8 cellular contexts compared by ENCODE assay signal in genomic region chr22:20079745-20080444, GRCh38. TPM values are rescaled to one million over a fixed set of nuclear protein-coding genes. Genes with fewer than 3 reads are reported as not detected.
DNase-seq lines count a peak whose midpoint lies in the region; ATAC-seq, FAIRE-seq and TF ChIP-seq lines count a peak whose summit lies in the region.

DGCR8 (plus strand) TSS chr22:20080241; CDS start chr22:20085964, 5,723 bp downstream.

- H3K27ac Mint-ChIP-seq in T-helper 1 cell treated with Interleukin-12 subunit alpha and Interleukin-12 subunit beta and Interleukin-4 antibody, amounts not matched to agents 30 μg/mL and 1 μg/mL, for 36 hours = peak within 1 kb of the TSS; percentile 79
- peak within 1 kb of the TSS; percentile 98 for H3K27ac Mint-ChIP-seq in progenitor cell of endocrine pancreas

- H3K27me3 Mint-ChIP-seq in T-helper 1 cell treated with Interleukin-12 subunit alpha and Interleukin-12 subunit beta and Interleukin-4 antibody, amounts not matched to agents 30 μg/mL and 1 μg/mL, for 36 hours (ENCODE audit: low read depth) = no peaks in the 10 kb centered on the region
- H3K27me3 Mint-ChIP-seq in progenitor cell of endocrine pancreas = no peaks in the 10 kb centered on the region

- DNase-seq in GM12892 (ENCODE audit: insufficient read length) (peak; percentile 98), NCI-H146 (lab: John Stamatoyannopoulos, UW) (peak; percentile 92), left ventricle myocardium superior (peak; percentile 97), progenitor cell of endocrine pancreas (ENCODE audit: low spot score, unreplicated experiment) (peak; percentile 84), uterus (peak; percentile 90 to 94)

- H3K9me3 ChIP-seq in uterus = no peaks in the 10 kb centered on the region

- H3K27ac ChIP-seq in angular gyrus (ENCODE audit: low read depth, low read length) (peak within 1 kb of the TSS; percentile 96), uterus (peak within 1 kb of the TSS; percentile 88 to 89)

- TF ChIP-seq POLR2A in GM12892 (IDR thresholded peaks at IDR 0.05; ENCODE audit: low read depth, low read length) = peak; percentile 80
- peak; percentile 41 to 64 for TF ChIP-seq POLR2A in uterus (IDR thresholded peaks at IDR 0.05)

- intact Hi-C loops in left ventricle myocardium superior (cut with micrococcal nuclease) = no loop called here
- intact Hi-C loops in uterus (cut with DNase I; ENCODE audit: low total_unique reads) = no loop called here

- ATAC-seq in HG02852 (IDR thresholded peaks at IDR 0.05; ENCODE audit: unreplicated experiment) = peak; percentile 81
- peak; percentile 96 for ATAC-seq in left ventricle myocardium superior

- H3K4me3 Mint-ChIP-seq in T-helper 1 cell treated with Interleukin-12 subunit alpha and Interleukin-12 subunit beta and Interleukin-4 antibody, amounts not matched to agents 30 μg/mL and 1 μg/mL, for 36 hours = peak within 1 kb of the TSS; percentile 86
- H3K4me3 Mint-ChIP-seq in progenitor cell of endocrine pancreas (ENCODE audit: low read depth) = peak within 1 kb of the TSS; percentile 92

- no peaks in the 10 kb centered on the region for H3K36me3 ChIP-seq in uterus

- no peaks in the 10 kb centered on the region for H3K27me3 ChIP-seq in uterus

- peaks cover 4% of the 10 kb centered on the region for H3K36me3 Mint-ChIP-seq in T-helper 1 cell treated with Interleukin-12 subunit alpha and Interleukin-12 subunit beta and Interleukin-4 antibody, amounts not matched to agents 30 μg/mL and 1 μg/mL, for 36 hours (ENCODE audit: low read depth)
- peaks cover 2% of the 10 kb centered on the region for H3K36me3 Mint-ChIP-seq in progenitor cell of endocrine pancreas (ENCODE audit: insufficient read depth)

- H3K9me3 Mint-ChIP-seq in T-helper 1 cell treated with Interleukin-12 subunit alpha and Interleukin-12 subunit beta and Interleukin-4 antibody, amounts not matched to agents 30 μg/mL and 1 μg/mL, for 36 hours = no peaks in the 10 kb centered on the region
- H3K9me3 Mint-ChIP-seq in progenitor cell of endocrine pancreas (ENCODE audit: low read depth) = no peaks in the 10 kb centered on the region

- TF ChIP-seq CTCF in progenitor cell of endocrine pancreas (IDR thresholded peaks at IDR 0.05; ENCODE audit: unreplicated experiment) (no peak), uterus (IDR thresholded peaks at IDR 0.05) (peak in 2 of 4 experiments; percentile 16 to 19)

- H3K4me1 ChIP-seq in uterus = peaks cover 0 to 30% of the 10 kb centered on the region in 2 donors

- peak within 1 kb of the TSS; percentile 80 to 87 for H3K4me3 ChIP-seq in uterus

- peak; percentile 95 for FAIRE-seq in GM12892 (lab: Jason Lieb, UNC)

- peaks cover 33% of the 10 kb centered on the region for H3K4me1 Mint-ChIP-seq in T-helper 1 cell treated with Interleukin-12 subunit alpha and Interleukin-12 subunit beta and Interleukin-4 antibody, amounts not matched to agents 30 μg/mL and 1 μg/mL, for 36 hours (ENCODE audit: low read depth)
- H3K4me1 Mint-ChIP-seq in progenitor cell of endocrine pancreas (ENCODE audit: low read depth) = peaks cover 40% of the 10 kb centered on the region

RNA-seq across cellular contexts. Expression of gene DGCR8, which starts in this region (rescaled TPM):
- polyA plus RNA-seq in GM12892 (2012; ENCODE audit: missing spikeins) = 19.9 TPM
- total RNA-seq in left ventricle myocardium superior (17.7 TPM), progenitor cell of endocrine pancreas (75.8 and 79.8 TPM in 2 replicates), uterus (10 to 100 TPM; 13.2 to 56.2 (median 33.5) TPM)

Comparison
In these comparisons a context has a peak if more than half of its experiments do, and no peak if none do; other contexts are left out.
1. Peak in every context shown above with its lines: DNase-seq, ATAC-seq, H3K4me3 ChIP-seq and H3K27ac ChIP-seq.